ENCODE assay signal across 22 cellular contexts in the genomic region with DNA sequence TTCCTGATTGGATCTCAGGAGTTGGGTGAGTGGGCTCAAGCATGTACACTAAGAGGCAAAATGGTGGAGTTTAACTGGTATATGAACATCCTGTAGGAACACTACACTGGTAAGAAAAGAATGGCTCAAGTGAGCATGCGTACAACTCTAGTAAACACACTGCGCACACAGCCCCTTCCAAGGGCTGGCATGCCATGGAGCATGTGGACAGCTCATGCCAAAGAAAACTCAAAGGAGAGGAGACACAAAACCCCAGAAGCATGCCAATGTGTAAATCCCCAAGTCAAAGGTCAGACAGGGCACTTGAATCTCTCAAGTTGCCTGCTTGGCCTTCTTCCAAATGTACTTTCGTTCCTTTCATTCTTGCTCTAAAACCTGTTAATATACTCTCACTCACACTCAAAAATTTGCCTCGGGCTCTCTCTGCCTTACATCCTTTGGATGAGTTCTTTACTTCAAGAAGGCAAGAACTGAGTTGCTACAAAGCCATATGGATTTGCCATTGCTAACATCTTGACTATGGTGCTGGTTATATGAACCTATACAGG.
"Had no signal": no experiment of that assay in that cellular context is flagged by ENCODE, and none has a peak within 500 bp of the region (broad histone marks: within the 10 kb centered on the region; RNA-seq: fewer than 3 reads in every experiment).

No MANE protein-coding gene starts in this region.

- H3K9ac ChIP-seq: parathyroid adenoma had no signal

- H3K27me3 Mint-ChIP-seq: activated CD4-positive, alpha-beta T cell treated with anti-CD3 and anti-CD28 coated beads, Interleukin-2, amount 10 ng/mL, durations not matched to agents 7 days and 5 days had no signal

- H3K79me2 ChIP-seq: parathyroid adenoma had no signal

- H3K9me3 Mint-ChIP-seq: activated CD4-positive, alpha-beta T cell treated with anti-CD3 and anti-CD28 coated beads, Interleukin-2, amount 10 ng/mL, durations not matched to agents 7 days and 5 days; activated T-cell treated with anti-CD3 and anti-CD28 coated beads, Interleukin-2, amount 50 U/mL, for 4 hours; nephron had no signal

- DNase-seq: activated CD4-positive, alpha-beta T cell treated with anti-CD3 and anti-CD28 coated beads, Interleukin-2, amount 10 ng/mL, durations not matched to agents 7 days and 5 days; activated CD8-positive, alpha-beta memory T cell treated with anti-CD3 and anti-CD28 coated beads, Interleukin-2, amount 50 U/mL, for 4 hours; activated CD8-positive, alpha-beta T cell treated with anti-CD3 and anti-CD28 coated beads, Interleukin-2, amount 10 ng/mL, durations not matched to agents 7 days and 5 days; activated effector memory CD4-positive, alpha-beta T cell treated with Interleukin-2 at 50 U/mL for 16 hours; activated naive CD4-positive, alpha-beta T cell treated with anti-CD3 and anti-CD28 coated beads, Interleukin-2, amount 50 U/mL, for 16 hours; activated T-cell treated with anti-CD3 and anti-CD28 coated beads, Interleukin-2, amount 50 U/mL, for 4 hours; aorta; brain microvascular endothelial cell; gastrocnemius medialis; head of caudate nucleus; kidney glomerular epithelial cell; retina; stimulated activated CD4-positive, alpha-beta T cell treated with anti-CD3 and anti-CD28 coated beads, Interleukin-12 subunit alpha, Interleukin-12 subunit beta, amount 100 ng/mL, for 4 hours; stimulated activated CD4-positive, alpha-beta T cell treated with anti-CD3 and anti-CD28 coated beads, Interleukin-1b, Interleukin-23, amount 100 ng/mL, for 48 hours; stimulated activated CD8-positive, alpha-beta memory T cell treated with anti-CD3 and anti-CD28 coated beads, Interleukin-4, amount 100 ng/mL, for 48 hours; stimulated activated naive CD4-positive, alpha-beta T cell; T1000 had no signal

- H3K4me1 ChIP-seq: gastrocnemius medialis, parathyroid adenoma, tibial nerve had no signal

- H3K9me3 ChIP-seq: gastrocnemius medialis, tibial nerve had no signal

- H3K36me3 ChIP-seq: brain microvascular endothelial cell, gastrocnemius medialis had no signal

- H3K4me3 Mint-ChIP-seq: activated CD4-positive, alpha-beta T cell treated with anti-CD3 and anti-CD28 coated beads, Interleukin-2, amount 10 ng/mL, durations not matched to agents 7 days and 5 days; activated CD8-positive, alpha-beta T cell treated with anti-CD3 and anti-CD28 coated beads, Interleukin-2, amount 10 ng/mL, durations not matched to agents 7 days and 5 days; activated T-cell treated with anti-CD3 and anti-CD28 coated beads, Interleukin-2, amount 50 U/mL, for 4 hours; nephron had no signal

- H3K27ac ChIP-seq: brain microvascular endothelial cell, coronary artery, gastrocnemius medialis, parathyroid adenoma, tibial nerve had no signal

- H2AFZ ChIP-seq: parathyroid adenoma had no signal

- H3K27ac Mint-ChIP-seq: activated CD4-positive, alpha-beta T cell treated with anti-CD3 and anti-CD28 coated beads, Interleukin-2, amount 10 ng/mL, durations not matched to agents 7 days and 5 days; activated CD8-positive, alpha-beta T cell treated with anti-CD3 and anti-CD28 coated beads, Interleukin-2, amount 10 ng/mL, durations not matched to agents 7 days and 5 days; nephron had no signal

- H3K27me3 ChIP-seq: brain microvascular endothelial cell, gastrocnemius medialis, tibial nerve had no signal

- ATAC-seq: activated CD4-positive, CD25-positive, alpha-beta regulatory T cell treated with anti-CD3 and anti-CD28 coated beads, Interleukin-2, amount 50 U/mL, for 24 hours; activated CD8-positive, alpha-beta T cell treated with anti-CD3 and anti-CD28 coated beads, Interleukin-2, amount 10 ng/mL, durations not matched to agents 7 days and 5 days; activated T-cell treated with anti-CD3 and anti-CD28 coated beads, Interleukin-2, amount 50 U/mL, for 4 hours; gastrocnemius medialis had no signal

- H3K4me3 ChIP-seq: coronary artery, gastrocnemius medialis, tibial nerve had no signal

- H3K4me1 Mint-ChIP-seq: activated CD4-positive, alpha-beta T cell treated with anti-CD3 and anti-CD28 coated beads, Interleukin-2, amount 10 ng/mL, durations not matched to agents 7 days and 5 days; nephron had no signal
